Comparison of ENCODE assay signal across 28 cellular contexts in the genomic region with DNA sequence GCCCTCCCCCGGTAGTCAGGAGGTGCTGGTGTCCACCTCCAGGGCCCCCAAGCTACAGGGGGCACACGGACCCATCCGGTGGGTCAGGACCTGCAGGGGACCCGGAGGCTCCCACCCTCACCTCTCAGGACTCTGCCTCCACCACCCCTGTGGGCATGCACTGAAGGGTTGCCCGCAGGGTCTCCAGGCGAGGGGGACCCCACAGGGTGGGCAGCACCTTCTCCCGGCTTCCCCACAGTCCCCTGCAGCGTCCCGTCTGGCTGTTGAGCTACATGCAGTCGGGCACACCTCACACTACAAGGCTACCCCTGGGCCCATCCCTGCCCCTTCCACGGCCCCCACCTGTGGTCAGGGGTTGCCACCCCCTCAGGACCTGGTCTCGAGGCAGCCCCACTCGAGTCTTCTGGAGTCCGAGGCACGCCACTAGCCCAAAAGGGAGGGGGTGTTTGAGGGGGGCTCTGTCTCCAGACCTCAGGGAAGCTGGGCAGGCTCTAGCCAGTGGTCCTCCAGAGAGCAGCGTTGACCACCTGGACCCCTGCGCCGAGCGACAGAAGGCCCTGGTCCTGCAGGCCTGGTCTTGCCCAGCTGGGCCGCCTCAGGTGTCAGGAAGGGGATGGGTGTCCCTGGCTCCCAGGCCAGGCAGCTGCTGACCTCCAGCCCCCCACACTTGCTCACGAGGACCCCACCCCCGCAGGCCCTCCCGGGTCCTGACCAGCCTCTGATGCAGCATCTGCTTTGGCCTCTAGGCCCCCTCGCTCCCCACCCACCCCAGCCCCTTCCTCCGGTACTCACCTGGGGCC. TPM values are rescaled to one million over a fixed set of nuclear protein-coding genes. Genes with fewer than 3 reads are reported as not detected.
"Had no signal": no experiment of that assay in that cellular context is flagged by ENCODE, and none has a peak within 500 bp of the region (broad histone marks: within the 10 kb centered on the region; RNA-seq: fewer than 3 reads in every experiment).

No MANE protein-coding gene starts in this region.

- H3K9me3 ChIP-seq: MG63, SJCRH30, SK-N-SH had no signal

- H3K27ac Mint-ChIP-seq: activated CD4-positive, alpha-beta T cell treated with anti-CD3 and anti-CD28 coated beads for 36 hours; activated CD8-positive, alpha-beta T cell treated with anti-CD3 and anti-CD28 coated beads for 36 hours; activated naive CD4-positive, alpha-beta T cell treated with anti-CD3 and anti-CD28 coated beads, Interleukin-2, amount 10 ng/mL, durations not matched to agents 7 days and 5 days; activated naive CD8-positive, alpha-beta T cell treated with anti-CD3 and anti-CD28 coated beads for 36 hours; activated T-cell treated with anti-CD3 and anti-CD28 coated beads, Interleukin-2, amount 50 U/mL, for 72 hours; activated T-helper 2 cell treated with anti-CD3 and anti-CD28 coated beads, Interferon-gamma antibody, Interleukin-2, Interleukin-4, amounts not matched to agents 10 μg/mL and 5 μg/mL and 100 μg/mL, durations not matched to agents 14 hours and 24 hours and 36 hours had no signal

- H3K27me3 ChIP-seq: brain microvascular endothelial cell, MG63, SJCRH30 had no signal

- H3K4me1 ChIP-seq: SJCRH30 had no signal

- H3K9me3 Mint-ChIP-seq: activated CD8-positive, alpha-beta T cell treated with anti-CD3 and anti-CD28 coated beads for 36 hours; activated naive CD4-positive, alpha-beta T cell treated with anti-CD3 and anti-CD28 coated beads, Interleukin-2, amount 10 ng/mL, durations not matched to agents 7 days and 5 days; activated naive CD8-positive, alpha-beta T cell treated with anti-CD3 and anti-CD28 coated beads for 36 hours; activated T-cell treated with anti-CD3 and anti-CD28 coated beads, Interleukin-2, amount 50 U/mL, for 72 hours; activated T-helper 2 cell treated with anti-CD3 and anti-CD28 coated beads, Interferon-gamma antibody, Interleukin-2, Interleukin-4, amounts not matched to agents 10 μg/mL and 5 μg/mL and 100 μg/mL, durations not matched to agents 14 hours and 24 hours and 36 hours had no signal

- ATAC-seq: activated CD4-positive, alpha-beta T cell treated with anti-CD3 and anti-CD28 coated beads for 36 hours; activated CD8-positive, alpha-beta T cell treated with anti-CD3 and anti-CD28 coated beads for 36 hours; activated T-cell treated with anti-CD3 and anti-CD28 coated beads, Interleukin-2, amount 50 U/mL, for 72 hours had no signal

- H3K4me2 ChIP-seq: SK-N-SH had no signal

- H3K36me3 Mint-ChIP-seq: activated naive CD8-positive, alpha-beta T cell treated with anti-CD3 and anti-CD28 coated beads for 36 hours had no signal

- H3K27me3 Mint-ChIP-seq: activated CD4-positive, alpha-beta T cell treated with anti-CD3 and anti-CD28 coated beads for 36 hours; activated CD8-positive, alpha-beta T cell treated with anti-CD3 and anti-CD28 coated beads for 36 hours; activated naive CD4-positive, alpha-beta T cell treated with anti-CD3 and anti-CD28 coated beads, Interleukin-2, amount 10 ng/mL, durations not matched to agents 7 days and 5 days; activated naive CD8-positive, alpha-beta T cell treated with anti-CD3 and anti-CD28 coated beads for 36 hours had no signal

- H3K27ac ChIP-seq: brain microvascular endothelial cell, SJCRH30, VCaP had no signal

- H3K4me3 Mint-ChIP-seq: activated CD4-positive, alpha-beta T cell treated with anti-CD3 and anti-CD28 coated beads for 36 hours; activated CD8-positive, alpha-beta T cell treated with anti-CD3 and anti-CD28 coated beads for 36 hours; activated naive CD4-positive, alpha-beta T cell treated with anti-CD3 and anti-CD28 coated beads, Interleukin-2, amount 10 ng/mL, durations not matched to agents 7 days and 5 days; activated naive CD8-positive, alpha-beta T cell treated with anti-CD3 and anti-CD28 coated beads for 36 hours; activated T-cell treated with anti-CD3 and anti-CD28 coated beads, Interleukin-2, amount 50 U/mL, for 72 hours had no signal

- H3K4me1 Mint-ChIP-seq: activated CD4-positive, alpha-beta T cell treated with anti-CD3 and anti-CD28 coated beads for 36 hours; activated naive CD4-positive, alpha-beta T cell treated with anti-CD3 and anti-CD28 coated beads, Interleukin-2, amount 10 ng/mL, durations not matched to agents 7 days and 5 days had no signal

- H3K4me3 ChIP-seq: MG63, SJCRH30 had no signal

- DNase-seq: activated CD4-positive, alpha-beta T cell treated with anti-CD3 and anti-CD28 coated beads for 36 hours; activated CD4-positive, alpha-beta T cell treated with anti-CD3 and anti-CD28 coated beads, Interleukin-2, amount 50 U/mL, for 1 hour; activated CD8-positive, alpha-beta memory T cell treated with anti-CD3 and anti-CD28 coated beads, Interleukin-2, amount 50 U/mL, for 4 hours; activated CD8-positive, alpha-beta T cell treated with anti-CD3 and anti-CD28 coated beads for 36 hours; activated gamma-delta T cell treated with Interleukin-2 at 50 U/mL for 16 hours; activated naive CD4-positive, alpha-beta T cell treated with anti-CD3 and anti-CD28 coated beads, Interleukin-2, amount 10 ng/mL, durations not matched to agents 7 days and 5 days; activated naive CD8-positive, alpha-beta T cell treated with anti-CD3 and anti-CD28 coated beads for 36 hours; activated T-cell treated with anti-CD3 and anti-CD28 coated beads, Interleukin-2, amount 50 U/mL, for 72 hours; brain microvascular endothelial cell; MG63; MV-4-11; NCI-H1092 treated with DMSO at 0.1 percent for 48 hours; NCI-H1417 treated with DMSO at 0.1 percent for 48 hours; NCI-H1694; NCI-H2029; NCI-H2107; NCI-H2171 treated with DMSO at 0.1 percent for 48 hours; NCI-H226; NCI-H526; NCI-H774; SJCRH30; SK-N-SH; T-helper 1 cell had no signal

RNA-seq across cellular contexts. Expression of gene TTC22, which starts 46.4 kb away (rescaled TPM):
- total RNA-seq: NCI-H460, OCI-LY7, RPMI7951, SJCRH30 had no signal
- polyA plus RNA-seq: SK-N-SH had no signal
